11 cellular contexts compared by ENCODE assay signal in genomic region chr6:138266095-138266494, GRCh38. TPM values are rescaled to one million over a fixed set of nuclear protein-coding genes. Genes with fewer than 3 reads are reported as not detected.
"Had no signal": no experiment of that assay in that cellular context is flagged by ENCODE, and none has a peak within 500 bp of the region (broad histone marks: within the 10 kb centered on the region; RNA-seq: fewer than 3 reads in every experiment).

No MANE protein-coding gene starts in this region.

- ATAC-seq: K562 had no signal

- H3K9ac ChIP-seq: KMS-11 had no signal

- FAIRE-seq: HTR-8/SVneo, K562 had no signal

- H3K4me3 ChIP-seq: K562 had no signal

- H3K27ac ChIP-seq: HL-60, KMS-11 had no signal

- H3K4me2 ChIP-seq: KMS-11 had no signal

- DNase-seq: IMR-90, Karpas-422, Kasumi-1, KG1 had no signal

RNA-seq across cellular contexts. Expression of gene PBOV1, which starts 47.8 kb away (rescaled TPM):
- total RNA-seq: HT-29, HT1080, IMR-90, K562 had no signal
- polyA plus RNA-seq: IgD-negative memory B cell, IMR-90, K562 had no signal
